In genomic region chr4:5812506-5813229, GRCh38 we compare ENCODE assay signal across 8 cellular contexts.
DNase-seq lines count a peak whose midpoint lies in the region; ATAC-seq and TF ChIP-seq lines count a peak whose summit lies in the region.

No MANE protein-coding gene starts in this region.

- peaks cover 6% of the 10 kb centered on the region for H3K4me1 Mint-ChIP-seq in nephron

- H3K27me3 Mint-ChIP-seq in nephron (ENCODE audit: low read depth), result peaks cover 3% of the 10 kb centered on the region

- DNase-seq in CMK (ENCODE audit: low read depth) (peak; percentile 37), GM19238 (ENCODE audit: insufficient read length, low spot score) (peak; percentile 44), NCI-H1048 (lab: John Stamatoyannopoulos, UW) (peak; percentile 26), SKM-1 (lab: John Stamatoyannopoulos, UW; ENCODE audit: unreplicated experiment) (peak; percentile 83), fibroblast of peridontal ligament (ENCODE audit: extremely low read depth) (peak; percentile 84)

- ATAC-seq in HG03045 (IDR thresholded peaks at IDR 0.05; ENCODE audit: unreplicated experiment), result no peak
- ATAC-seq in GM18867 (IDR thresholded peaks at IDR 0.05; ENCODE audit: unreplicated experiment), result no peak

- H3K27ac Mint-ChIP-seq in nephron, result peak overlapping the region in 1 of 3 experiments; percentile 34

- no peaks in the 10 kb centered on the region for H3K9me3 Mint-ChIP-seq in nephron

- H3K4me3 Mint-ChIP-seq in nephron, result no peak overlapping the region

- H3K36me3 Mint-ChIP-seq in nephron (ENCODE audit: low read depth), result peaks cover 54% of the 10 kb centered on the region

- peak; percentile 68 to 76 (median 75) for TF ChIP-seq CTCF in nephron (IDR thresholded peaks at IDR 0.05; ENCODE audit: unreplicated experiment in 3 of 3)

Comparison
In these comparisons a context has a peak if more than half of its experiments do, and no peak if none do; other contexts are left out.
1. DNase-seq: peak in every context shown above with its lines; median percentile 84 in fibroblast of peridontal ligament; 83 in SKM-1; 44 in GM19238; 37 in CMK; 26 in NCI-H1048.